Comparison of ENCODE assay signal across 19 cellular contexts in the genomic region with DNA sequence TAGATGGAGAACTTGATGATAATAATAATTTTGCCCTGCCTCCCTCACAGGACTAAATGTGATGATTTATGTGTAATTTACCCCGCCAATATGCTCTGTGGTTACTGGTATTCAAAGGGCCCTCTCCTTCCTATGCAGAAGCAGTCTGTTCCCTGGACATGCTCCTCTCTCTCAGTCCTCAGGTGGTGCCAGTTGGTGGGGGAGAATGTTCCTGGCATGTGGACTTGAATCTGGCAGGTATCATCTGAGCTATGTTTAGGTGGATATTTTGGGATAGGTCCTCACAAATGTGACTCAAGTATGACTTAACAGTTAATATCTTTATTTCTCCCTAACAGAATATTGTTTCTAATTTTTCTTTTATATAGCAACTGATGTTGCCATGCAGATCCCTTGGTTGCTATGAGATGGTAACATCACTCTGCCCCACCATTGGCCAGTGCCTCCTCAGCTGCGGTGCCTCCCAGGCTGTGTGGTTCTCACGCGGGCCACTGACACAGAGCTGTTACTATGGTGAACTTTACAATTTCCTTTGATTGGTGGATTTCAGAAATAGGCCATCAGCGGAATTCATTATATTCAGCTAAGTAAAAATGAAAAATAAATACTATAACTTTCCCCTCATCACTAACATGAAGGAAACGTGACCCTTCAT.
"Had no signal": no experiment of that assay in that cellular context is flagged by ENCODE, and none has a peak within 500 bp of the region (broad histone marks: within the 10 kb centered on the region; RNA-seq: fewer than 3 reads in every experiment).

No MANE protein-coding gene starts in this region.

- H3K9me3 Mint-ChIP-seq: activated naive CD4-positive, alpha-beta T cell treated with anti-CD3 and anti-CD28 coated beads for 36 hours; activated naive CD8-positive, alpha-beta T cell treated with anti-CD3 and anti-CD28 coated beads, Interleukin-2, amount 50 U/mL, for 24 hours; activated T-helper 17 cell treated with anti-CD3 and anti-CD28 coated beads, Interleukin-2, amount 50 U/mL, for 72 hours; naive thymus-derived CD8-positive, alpha-beta T cell; type B pancreatic cell had no signal

- H3K4me1 Mint-ChIP-seq: activated naive CD8-positive, alpha-beta T cell treated with anti-CD3 and anti-CD28 coated beads, Interleukin-2, amount 50 U/mL, for 24 hours; activated T-helper 17 cell treated with anti-CD3 and anti-CD28 coated beads, Interleukin-2, amount 50 U/mL, for 72 hours had no signal

- H3K27me3 ChIP-seq: ascending aorta, colonic mucosa, foreskin keratinocyte, left lung had no signal

- H3K4me3 Mint-ChIP-seq: activated naive CD4-positive, alpha-beta T cell treated with anti-CD3 and anti-CD28 coated beads for 36 hours; activated naive CD8-positive, alpha-beta T cell treated with anti-CD3 and anti-CD28 coated beads, Interleukin-2, amount 50 U/mL, for 24 hours; activated T-helper 17 cell treated with anti-CD3 and anti-CD28 coated beads, Interleukin-2, amount 50 U/mL, for 72 hours; naive thymus-derived CD8-positive, alpha-beta T cell; type B pancreatic cell had no signal

- H3K36me3 ChIP-seq: ascending aorta, colonic mucosa, left lung, prostate gland had no signal

- H3K27ac ChIP-seq: ascending aorta, colonic mucosa, foreskin keratinocyte, left lung, prostate gland, skin epidermis had no signal

- H3K27ac Mint-ChIP-seq: activated naive CD4-positive, alpha-beta T cell treated with anti-CD3 and anti-CD28 coated beads for 36 hours; activated naive CD8-positive, alpha-beta T cell treated with anti-CD3 and anti-CD28 coated beads, Interleukin-2, amount 50 U/mL, for 24 hours; activated T-helper 17 cell treated with anti-CD3 and anti-CD28 coated beads, Interleukin-2, amount 50 U/mL, for 72 hours; type B pancreatic cell had no signal

- H3K4me1 ChIP-seq: colonic mucosa, foreskin keratinocyte, left lung, prostate gland had no signal

- DNase-seq: activated CD4-positive, alpha-beta T cell treated with anti-CD3 and anti-CD28 coated beads, Interleukin-2, amount 50 U/mL, for 48 hours; activated naive CD4-positive, alpha-beta T cell treated with anti-CD3 and anti-CD28 coated beads for 36 hours; activated naive CD8-positive, alpha-beta T cell treated with anti-CD3 and anti-CD28 coated beads, Interleukin-2, amount 50 U/mL, for 24 hours; colonic mucosa; foreskin keratinocyte; glutamatergic neuron; islet precursor cell; left lung; mammary epithelial cell; mucosa of descending colon; naive thymus-derived CD8-positive, alpha-beta T cell; right cardiac atrium; stimulated activated CD4-positive, alpha-beta T cell treated with anti-CD3 and anti-CD28 coated beads, Interleukin-4, amount 100 ng/mL, for 24 hours; stimulated activated naive CD4-positive, alpha-beta T cell treated with Interleukin-2 at 50 U/mL for 16 hours had no signal

- H3K36me3 Mint-ChIP-seq: naive thymus-derived CD8-positive, alpha-beta T cell had no signal

- H3K27me3 Mint-ChIP-seq: activated naive CD8-positive, alpha-beta T cell treated with anti-CD3 and anti-CD28 coated beads, Interleukin-2, amount 50 U/mL, for 24 hours; activated T-helper 17 cell treated with anti-CD3 and anti-CD28 coated beads, Interleukin-2, amount 50 U/mL, for 72 hours had no signal

- ATAC-seq: activated naive CD8-positive, alpha-beta T cell treated with anti-CD3 and anti-CD28 coated beads, Interleukin-2, amount 50 U/mL, for 24 hours; activated T-helper 17 cell treated with anti-CD3 and anti-CD28 coated beads, Interleukin-2, amount 50 U/mL, for 72 hours; foreskin keratinocyte; left lung; mucosa of descending colon; naive thymus-derived CD8-positive, alpha-beta T cell; right cardiac atrium had no signal

- H3K4me3 ChIP-seq: ascending aorta, colonic mucosa, left lung, mucosa of descending colon, prostate gland, skin epidermis had no signal

- H3K9me3 ChIP-seq: ascending aorta, colonic mucosa, left lung, mucosa of descending colon, prostate gland had no signal
